8 cellular contexts compared by ENCODE assay signal in genomic region chr12:124391340-124392261, GRCh38.
DNase-seq lines count a peak whose midpoint lies in the region; ATAC-seq and TF ChIP-seq lines count a peak whose summit lies in the region.

No MANE protein-coding gene starts in this region.

- ATAC-seq in HG02588 (IDR thresholded peaks at IDR 0.05; ENCODE audit: unreplicated experiment) (peak; percentile 40), heart right ventricle (no peak)

- H3K27me3 ChIP-seq in PC-9 (ENCODE audit: insufficient read depth, low read depth): no peaks in the 10 kb centered on the region
- no peaks in the 10 kb centered on the region for H3K27me3 ChIP-seq in heart right ventricle

- POLR2A ChIA-PET in PC-9 (lab: Charles Lee; ENCODE audit: unreplicated experiment): no interaction called here

- no TSS peak for BruUV-seq in PC-9 (replicated peaks; lab: Mats Ljungman, UMichigan)

- peak overlapping the region; percentile 34; the same call in 1 of the 2 replicates for H3K4me3 ChIP-seq in PC-9
- H3K4me3 ChIP-seq in heart right ventricle: peak overlapping the region in 1 of 10 donors; percentile 36

- peak overlapping the region; percentile 100 for H3K4me2 ChIP-seq in PC-9

- 78 to 87% methylated on average over 35 of the region's 35 CpGs for WGBS in heart right ventricle, 2 donors

- TF ChIP-seq CTCF in PC-9 (conservative IDR thresholded peaks at IDR 0.05): no peak
- TF ChIP-seq CTCF in heart right ventricle (IDR thresholded peaks at IDR 0.05): no peak

- intact Hi-C loops in PC-9 (cut with micrococcal nuclease; ENCODE audit: unreplicated experiment) (loop anchor here (1.0 to 5.0 kb wide), 5 partner anchors 34 to 355 kb away; partner anchors contain the start of gene NCOR2), heart right ventricle (cut with DNase I) (loop anchor here in 2 of 10 donors (5.0 to 10.0 kb wide), 2 partner anchors 61 to 113 kb away; no protein-coding TSS in a partner anchor)

- 0 out of 2 replicates have a peak, but pooled peaks cover 4% of the 10 kb centered on the region for H4K20me1 ChIP-seq in PC-9 (ENCODE audit: insufficient read depth)

- H3K36me3 ChIP-seq in PC-9 (ENCODE audit: low read depth) (peaks cover 10% of the 10 kb centered on the region; the same call in 1 of the 2 replicates), heart right ventricle (peaks cover 0 to 40% (median 0%) of the 10 kb centered on the region in 9 donors)

- no peak overlapping the region for H2AFZ ChIP-seq in PC-9

- H3K9me2 ChIP-seq in PC-9 (ENCODE audit: insufficient read depth): no peaks in the 10 kb centered on the region

- H3K79me2 ChIP-seq in PC-9 (ENCODE audit: low read depth): peaks cover 47% of the 10 kb centered on the region

- H3K4me1 ChIP-seq in PC-9 (replicated peaks; ENCODE audit: insufficient read depth): peaks cover 64% of the 10 kb centered on the region
- peaks cover 58 to 100% (median 92%) of the 10 kb centered on the region in 9 donors for H3K4me1 ChIP-seq in heart right ventricle

- DNase-seq in GF-D8 (lab: John Stamatoyannopoulos, UW) (peak; percentile 69), PC-9 (peak; percentile 66 to 75), heart right ventricle (peak; percentile 50 to 63), cerebellar cortex (ENCODE audit: low spot score) (no peak), HuH-7.5 (ENCODE audit: low spot score) (no peak)
- DNase-seq in activated T-helper 9 cell treated with anti-CD3 and anti-CD28 coated beads, Interleukin-2, amount 50 U/mL, for 16 hours (ENCODE audit: low read depth): peak; percentile 17
- DNase-seq in stimulated activated CD4-positive, alpha-beta T cell treated with anti-CD3 and anti-CD28 coated beads, Interleukin-12 subunit alpha, Interleukin-12 subunit beta, amount 100 ng/mL, for 4 hours: peak; percentile 49

- peaks cover 68% of the 10 kb centered on the region for H3F3A ChIP-seq in PC-9 (ENCODE audit: insufficient read depth, low read depth)

- CTCF ChIA-PET in PC-9 (lab: Charles Lee): no interaction called here

- H3K27ac ChIP-seq in PC-9: peak overlapping the region; percentile 96
- peak overlapping the region; percentile 56 to 99 (median 96) for H3K27ac ChIP-seq in heart right ventricle

- H3K9me3 ChIP-seq in PC-9 (ENCODE audit: insufficient read depth, low read depth) (no peaks in the 10 kb centered on the region), heart right ventricle (no peaks in the 10 kb centered on the region)

Comparison
In these comparisons a context has a peak if more than half of its experiments do, and no peak if none do; other contexts are left out.
1. DNase-seq: peak in GF-D8 (single experiment), PC-9 (2 of 2), activated T-helper 9 cell treated with anti-CD3 and anti-CD28 coated beads, Interleukin-2, amount 50 U/mL, for 16 hours (single experiment), heart right ventricle (2 of 2) and stimulated activated CD4-positive, alpha-beta T cell treated with anti-CD3 and anti-CD28 coated beads, Interleukin-12 subunit alpha, Interleukin-12 subunit beta, amount 100 ng/mL, for 4 hours (single experiment); none in cerebellar cortex (single experiment) and HuH-7.5 (single experiment).